30 cellular contexts compared by ENCODE assay signal in genomic region chr7:18760046-18760445, GRCh38.
"Had no signal": no experiment of that assay in that cellular context is flagged by ENCODE, and none has a peak within 500 bp of the region (broad histone marks: within the 10 kb centered on the region; RNA-seq: fewer than 3 reads in every experiment).

No MANE protein-coding gene starts in this region.

- H3K79me2 ChIP-seq: parathyroid adenoma had no signal

- H3K27ac Mint-ChIP-seq: dendritic cell treated with granulocyte-macrophage colony-stimulating factor and Interleukin-4, amounts not matched to agents 40 ng/mL and 50 ng/mL, for 4 days; endodermal cell; naive B cell; natural killer cell treated with Interleukin-12 subunit alpha and Interleukin-12 subunit beta and Interleukin-15 and Interleukin-18, amount 100 ng/mL, for 72 hours; stimulated activated naive B cell treated with anti-CD40 and anti-IgM and Interleukin-4, amounts not matched to agents 10 μg/mL and 1 μg/mL and 100 μg/mL, for 72 hours; stimulated activated naive CD8-positive, alpha-beta T cell treated with anti-CD3 and anti-CD28 coated beads, Interleukin-15, Interleukin-2, amounts not matched to agents 100 ng/mL and 50 ng/mL, for 24 hours had no signal

- H3K36me3 Mint-ChIP-seq: mesothelial cell of epicardium; naive B cell; natural killer cell treated with Interleukin-12 subunit alpha and Interleukin-12 subunit beta and Interleukin-15 and Interleukin-18, amount 100 ng/mL, for 72 hours had no signal

- H3K27me3 ChIP-seq: colonic mucosa, left lung, neutrophil, sigmoid colon, spleen, suprapubic skin, transverse colon, upper lobe of right lung, uterus had no signal

- H2AFZ ChIP-seq: parathyroid adenoma had no signal

- H3K9me3 ChIP-seq: colonic mucosa, left lung, mucosa of descending colon, neutrophil, sigmoid colon, spleen, suprapubic skin, transverse colon, upper lobe of right lung, uterus had no signal

- H3K4me1 ChIP-seq: colonic mucosa, left lung, parathyroid adenoma, sigmoid colon, spleen, suprapubic skin, transverse colon, upper lobe of right lung, uterus had no signal

- H3K4me1 Mint-ChIP-seq: naive B cell; neural crest cell; stimulated activated naive B cell treated with anti-CD40 and anti-IgM and Interleukin-4, amounts not matched to agents 10 μg/mL and 1 μg/mL and 100 μg/mL, for 72 hours had no signal

- H3K9ac ChIP-seq: parathyroid adenoma had no signal

- FAIRE-seq: islet of Langerhans had no signal

- H3K27ac ChIP-seq: colonic mucosa, epithelial cell of prostate, left lung, neutrophil, parathyroid adenoma, sigmoid colon, skin epidermis, spleen, suprapubic skin, transverse colon, upper lobe of right lung, uterus had no signal

- H3K36me3 ChIP-seq: colonic mucosa, left lung, neutrophil, sigmoid colon, spleen, suprapubic skin, transverse colon, upper lobe of right lung, uterus had no signal

- H3K4me3 Mint-ChIP-seq: dendritic cell treated with granulocyte-macrophage colony-stimulating factor and Interleukin-4, amounts not matched to agents 40 ng/mL and 50 ng/mL, for 4 days; endodermal cell; mesothelial cell of epicardium; naive B cell; natural killer cell treated with Interleukin-12 subunit alpha and Interleukin-12 subunit beta and Interleukin-15 and Interleukin-18, amount 100 ng/mL, for 72 hours; neural crest cell; stimulated activated naive B cell treated with anti-CD40 and anti-IgM and Interleukin-4, amounts not matched to agents 10 μg/mL and 1 μg/mL and 100 μg/mL, for 72 hours; stimulated activated naive CD8-positive, alpha-beta T cell treated with anti-CD3 and anti-CD28 coated beads, Interleukin-15, Interleukin-2, amounts not matched to agents 100 ng/mL and 50 ng/mL, for 24 hours had no signal

- H3K9me3 Mint-ChIP-seq: dendritic cell treated with granulocyte-macrophage colony-stimulating factor and Interleukin-4, amounts not matched to agents 40 ng/mL and 50 ng/mL, for 4 days; endodermal cell; mesothelial cell of epicardium; naive B cell; natural killer cell treated with Interleukin-12 subunit alpha and Interleukin-12 subunit beta and Interleukin-15 and Interleukin-18, amount 100 ng/mL, for 72 hours; neural crest cell; stimulated activated naive B cell treated with anti-CD40 and anti-IgM and Interleukin-4, amounts not matched to agents 10 μg/mL and 1 μg/mL and 100 μg/mL, for 72 hours; stimulated activated naive CD8-positive, alpha-beta T cell treated with anti-CD3 and anti-CD28 coated beads, Interleukin-15, Interleukin-2, amounts not matched to agents 100 ng/mL and 50 ng/mL, for 24 hours had no signal

- H3K27me3 Mint-ChIP-seq: dendritic cell treated with granulocyte-macrophage colony-stimulating factor and Interleukin-4, amounts not matched to agents 40 ng/mL and 50 ng/mL, for 4 days; naive B cell; natural killer cell treated with Interleukin-12 subunit alpha and Interleukin-12 subunit beta and Interleukin-15 and Interleukin-18, amount 100 ng/mL, for 72 hours; progenitor cell of endocrine pancreas; stimulated activated naive B cell treated with anti-CD40 and anti-IgM and Interleukin-4, amounts not matched to agents 10 μg/mL and 1 μg/mL and 100 μg/mL, for 72 hours; stimulated activated naive CD8-positive, alpha-beta T cell treated with anti-CD3 and anti-CD28 coated beads, Interleukin-15, Interleukin-2, amounts not matched to agents 100 ng/mL and 50 ng/mL, for 24 hours had no signal

- DNase-seq: colonic mucosa; effector CD8-positive, alpha-beta T cell; endodermal cell; foreskin melanocyte; glutamatergic neuron; left cardiac atrium; left lung; mesenchymal stem cell; mucosa of descending colon; naive B cell; sigmoid colon; spleen; stimulated activated CD4-positive, alpha-beta T cell treated with anti-CD3 and anti-CD28 coated beads, Interleukin-4, amount 100 ng/mL, for 4 hours; stimulated activated naive B cell treated with anti-CD40 and anti-IgM and Interleukin-4, amounts not matched to agents 10 μg/mL and 1 μg/mL and 100 μg/mL, for 72 hours; transverse colon; upper lobe of right lung; uterus had no signal

- H3K4me3 ChIP-seq: colonic mucosa, left lung, mucosa of descending colon, sigmoid colon, skin epidermis, spleen, suprapubic skin, transverse colon, upper lobe of right lung, uterus had no signal

- ATAC-seq: esophagus mucosa; left cardiac atrium; left lung; mucosa of descending colon; natural killer cell treated with Interleukin-12 subunit alpha and Interleukin-12 subunit beta and Interleukin-15 and Interleukin-18, amount 100 ng/mL, for 72 hours; stimulated activated naive B cell treated with anti-CD40 and anti-IgM and Interleukin-4, amounts not matched to agents 10 μg/mL and 1 μg/mL and 100 μg/mL, for 72 hours; upper lobe of right lung had no signal
